16 cellular contexts compared by ENCODE assay signal in genomic region chr5:31730139-31730538, GRCh38.
"Had no signal": no experiment of that assay in that cellular context is flagged by ENCODE, and none has a peak within 500 bp of the region (broad histone marks: within the 10 kb centered on the region; RNA-seq: fewer than 3 reads in every experiment).

No MANE protein-coding gene starts in this region.

- H3K4me2 ChIP-seq: hepatocyte had no signal

- H3K27me3 Mint-ChIP-seq: central memory CD8-positive, alpha-beta T cell; naive B cell; stimulated activated memory B cell treated with anti-CD40 and anti-IgM and Interleukin-4, amounts not matched to agents 10 μg/mL and 1 μg/mL and 100 μg/mL, for 72 hours had no signal

- H3K27me3 ChIP-seq: body of pancreas, hepatocyte, tibial artery, vagina had no signal

- H3K4me1 ChIP-seq: body of pancreas, lower lobe of right lung, vagina had no signal

- H3K4me3 Mint-ChIP-seq: central memory CD8-positive, alpha-beta T cell; naive B cell; stimulated activated memory B cell treated with anti-CD40 and anti-IgM and Interleukin-4, amounts not matched to agents 10 μg/mL and 1 μg/mL and 100 μg/mL, for 72 hours had no signal

- ATAC-seq: activated CD4-positive, CD25-positive, alpha-beta regulatory T cell treated with anti-CD3 and anti-CD28 coated beads, Interleukin-2, amount 50 U/mL, for 24 hours; activated naive CD4-positive, alpha-beta T cell treated with anti-CD3 and anti-CD28 coated beads, Interleukin-2, amount 50 U/mL, for 72 hours; body of pancreas; right cardiac atrium; stimulated activated memory B cell treated with anti-CD40 and anti-IgM and Interleukin-4, amounts not matched to agents 10 μg/mL and 1 μg/mL and 100 μg/mL, for 72 hours had no signal

- H3K4me3 ChIP-seq: body of pancreas, hepatocyte, lower lobe of right lung, tibial artery, vagina had no signal

- H3K79me2 ChIP-seq: hepatocyte had no signal

- H3K27ac Mint-ChIP-seq: activated naive CD4-positive, alpha-beta T cell treated with anti-CD3 and anti-CD28 coated beads, Interleukin-2, amount 50 U/mL, for 72 hours; naive B cell; stimulated activated memory B cell treated with anti-CD40 and anti-IgM and Interleukin-4, amounts not matched to agents 10 μg/mL and 1 μg/mL and 100 μg/mL, for 72 hours had no signal

- DNase-seq: activated effector memory CD4-positive, alpha-beta T cell treated with anti-CD3 and anti-CD28 coated beads, Interleukin-2, amount 50 U/mL, for 16 hours; activated T-cell treated with anti-CD3 and anti-CD28 coated beads, Interleukin-2, amount 50 U/mL, for 1 hour; amniotic stem cell; body of pancreas; lower lobe of right lung; midbrain; naive B cell; right cardiac atrium; stimulated activated CD4-positive, alpha-beta T cell treated with anti-CD3 and anti-CD28 coated beads, Interleukin-1b, Interleukin-23, amount 100 ng/mL, for 48 hours; tibial artery had no signal

- H3K9me3 Mint-ChIP-seq: activated naive CD4-positive, alpha-beta T cell treated with anti-CD3 and anti-CD28 coated beads, Interleukin-2, amount 50 U/mL, for 72 hours; central memory CD8-positive, alpha-beta T cell; stimulated activated memory B cell treated with anti-CD40 and anti-IgM and Interleukin-4, amounts not matched to agents 10 μg/mL and 1 μg/mL and 100 μg/mL, for 72 hours had no signal

- H3K27ac ChIP-seq: body of pancreas, hepatocyte, lower lobe of right lung, tibial artery, vagina had no signal

- H3K9me3 ChIP-seq: body of pancreas, lower lobe of right lung, tibial artery, vagina had no signal

- H3K36me3 ChIP-seq: lower lobe of right lung, tibial artery, vagina had no signal

- H3K36me3 Mint-ChIP-seq: activated naive CD4-positive, alpha-beta T cell treated with anti-CD3 and anti-CD28 coated beads, Interleukin-2, amount 50 U/mL, for 72 hours; naive B cell; stimulated activated memory B cell treated with anti-CD40 and anti-IgM and Interleukin-4, amounts not matched to agents 10 μg/mL and 1 μg/mL and 100 μg/mL, for 72 hours had no signal

- H3K4me1 Mint-ChIP-seq: central memory CD8-positive, alpha-beta T cell; naive B cell; stimulated activated memory B cell treated with anti-CD40 and anti-IgM and Interleukin-4, amounts not matched to agents 10 μg/mL and 1 μg/mL and 100 μg/mL, for 72 hours had no signal

- H2AFZ ChIP-seq: hepatocyte had no signal
